Comparison of ENCODE assay signal across 18 cellular contexts in genomic region chr22:50670513-50670912, GRCh38. TPM values are rescaled to one million over a fixed set of nuclear protein-coding genes. Genes with fewer than 3 reads are reported as not detected.
DNase-seq lines count a peak whose midpoint lies in the region; ATAC-seq and TF ChIP-seq lines count a peak whose summit lies in the region.
"Had no signal": no experiment of that assay in that cellular context is flagged by ENCODE, and none has a peak within 500 bp of the region (broad histone marks: within the 10 kb centered on the region; RNA-seq: fewer than 3 reads in every experiment).

No MANE protein-coding gene starts in this region.

- H3K27ac Mint-ChIP-seq in endothelial cell (ENCODE audit: unreplicated experiment) = peak overlapping the region; percentile 95
- H3K27ac Mint-ChIP-seq in neural progenitor cell = peak overlapping the region; percentile 6

- H3K9ac ChIP-seq in neural progenitor cell (no peak overlapping the region), MM.1S (ENCODE audit: low read length) (no peak overlapping the region)

- H4K20me1 ChIP-seq in neural progenitor cell (ENCODE audit: low read depth) (peaks cover 5% of the 10 kb centered on the region), MM.1S (ENCODE audit: insufficient read depth, low read length) (no peaks in the 10 kb centered on the region)

- no peak for ATAC-seq in heart right ventricle
- ATAC-seq in GM18517 (IDR thresholded peaks at IDR 0.05; ENCODE audit: unreplicated experiment) = no peak
- ATAC-seq: T-cell had no signal

- TF ChIP-seq CTCF in heart right ventricle (IDR thresholded peaks at IDR 0.05) (no peak), endothelial cell (IDR thresholded peaks at IDR 0.05; ENCODE audit: unreplicated experiment) (no peak), neural progenitor cell (IDR thresholded peaks at IDR 0.05) (no peak), MM.1S (IDR thresholded peaks at IDR 0.05; ENCODE audit: low read length) (no peak)

- intact Hi-C loops in heart right ventricle (cut with DNase I) = loop anchor here in 2 of 10 donors (2.0 to 5.0 kb wide), 2 partner anchors 14 to 43 kb away; partner anchors contain the start of gene ARSA (in 2 of the 2)
- intact Hi-C loops in cardiac septum (cut with DNase I) = no loop called here

- peaks cover 20% of the 10 kb centered on the region for H3K27me3 Mint-ChIP-seq in endothelial cell (ENCODE audit: unreplicated experiment)
- peaks cover 20% of the 10 kb centered on the region for H3K27me3 Mint-ChIP-seq in neural progenitor cell (ENCODE audit: insufficient read depth, low read depth)

- H3K4me3 ChIP-seq in heart right ventricle (no peak overlapping the region), neural progenitor cell (no peak overlapping the region), MM.1S (ENCODE audit: low read length) (no peak overlapping the region)
- H3K4me3 ChIP-seq: colonic mucosa had no signal

- no peaks in the 10 kb centered on the region for H3K9me2 ChIP-seq in MM.1S (replicated peaks; ENCODE audit: insufficient read depth, low read length)

- H3K36me3 ChIP-seq in heart right ventricle = peaks cover 0 to 4% (median 0%) of the 10 kb centered on the region in 9 donors
- no peaks in the 10 kb centered on the region for H3K36me3 ChIP-seq in neural progenitor cell
- H3K36me3 ChIP-seq in MM.1S (replicated peaks; ENCODE audit: insufficient read depth, low read length) = no peaks in the 10 kb centered on the region
- H3K36me3 ChIP-seq: colonic mucosa had no signal

- H3K4me2 ChIP-seq in neural progenitor cell (no peak overlapping the region), MM.1S (ENCODE audit: low read depth, low read length) (no peak overlapping the region)

- H3K27ac ChIP-seq in heart right ventricle (peak overlapping the region; percentile 76 to 96 (median 92)), neural progenitor cell (no peak overlapping the region), MM.1S (ENCODE audit: low read length) (no peak overlapping the region)
- H3K27ac ChIP-seq: colonic mucosa, epithelial cell of prostate had no signal

- DNase-seq in heart right ventricle (no peak), cardiac septum (ENCODE audit: low spot score) (no peak), endothelial cell (ENCODE audit: low spot score) (no peak), neural progenitor cell (ENCODE audit: low spot score) (no peak), DMS53 treated with DMSO at 0.1 percent for 48 hours (lab: John Stamatoyannopoulos, UW; ENCODE audit: unreplicated experiment) (no peak), SIG-M5 treated with dmso at 0.1 percent for 504 hours (lab: John Stamatoyannopoulos, UW; ENCODE audit: unreplicated experiment) (no peak), MM.1S (no peak)
- DNase-seq: activated gamma-delta T cell; aorta; colonic mucosa; midbrain; NCI-H1092; NK-92 treated with Interleukin-12 subunit alpha and Interleukin-12 subunit beta, amount 100 ng/mL, for 24 hours; occipital lobe; RPMI8226; T-cell had no signal

- H2AFZ ChIP-seq in neural progenitor cell (replicated peaks) (no peak overlapping the region), MM.1S (ENCODE audit: low read length) (no peak overlapping the region)

- H3K36me3 Mint-ChIP-seq in endothelial cell (ENCODE audit: low read depth, unreplicated experiment) = peaks cover 10% of the 10 kb centered on the region
- peaks cover 4% of the 10 kb centered on the region for H3K36me3 Mint-ChIP-seq in neural progenitor cell
- H3K36me3 Mint-ChIP-seq: T-cell had no signal

- peak overlapping the region; percentile 80 for H3K4me3 Mint-ChIP-seq in endothelial cell (ENCODE audit: unreplicated experiment)
- H3K4me3 Mint-ChIP-seq in neural progenitor cell = peak overlapping the region; percentile 5

- WGBS in heart right ventricle, 2 donors = 48 to 58% methylated on average over 4 of the region's 4 CpGs

- H3K27me3 ChIP-seq in heart right ventricle = peaks cover 6 to 72% (median 31%) of the 10 kb centered on the region in 7 donors
- H3K27me3 ChIP-seq in neural progenitor cell = peaks cover 38% of the 10 kb centered on the region
- H3K27me3 ChIP-seq in MM.1S (replicated peaks; ENCODE audit: insufficient read depth, low read length) = peaks cover 57% of the 10 kb centered on the region

- peaks cover 0 to 34% (median 14%) of the 10 kb centered on the region in 9 donors for H3K4me1 ChIP-seq in heart right ventricle
- H3K4me1 ChIP-seq in neural progenitor cell = peaks cover 6% of the 10 kb centered on the region
- H3K4me1 ChIP-seq in MM.1S (ENCODE audit: low read length) = no peaks in the 10 kb centered on the region
- H3K4me1 ChIP-seq: colonic mucosa had no signal

- H3K9me3 ChIP-seq in heart right ventricle (no peaks in the 10 kb centered on the region), neural progenitor cell (ENCODE audit: low read depth) (no peaks in the 10 kb centered on the region), MM.1S (replicated peaks; ENCODE audit: insufficient read depth, low read length) (no peaks in the 10 kb centered on the region)
- H3K9me3 ChIP-seq: colonic mucosa had no signal

- H3K4me1 Mint-ChIP-seq in endothelial cell (ENCODE audit: unreplicated experiment) (peaks cover 37% of the 10 kb centered on the region), neural progenitor cell (peaks cover 27% of the 10 kb centered on the region)

- H3K79me2 ChIP-seq in neural progenitor cell (ENCODE audit: low read depth) (no peaks in the 10 kb centered on the region), MM.1S (ENCODE audit: low read length) (no peaks in the 10 kb centered on the region)

- H3K9me3 Mint-ChIP-seq in endothelial cell (ENCODE audit: unreplicated experiment) (no peaks in the 10 kb centered on the region), neural progenitor cell (no peaks in the 10 kb centered on the region)
- H3K9me3 Mint-ChIP-seq: T-cell had no signal

- H3F3A ChIP-seq in neural progenitor cell (ENCODE audit: low read depth) (peaks cover 16% of the 10 kb centered on the region), MM.1S (ENCODE audit: insufficient read depth, low read length) (no peaks in the 10 kb centered on the region)

RNA-seq across cellular contexts. Expression of gene SHANK3, which starts 2.1 kb away (rescaled TPM):
- total RNA-seq in heart right ventricle (10 to 100 TPM; 19.9 to 36.9 (median 24.7) TPM), cardiac septum (25.9 TPM), endothelial cell (ENCODE audit: unreplicated experiment) (223 TPM), neural progenitor cell (ENCODE audit: low replicate concordance) (0.65 and 3.6 TPM in 2 replicates)
- polyA plus RNA-seq in heart right ventricle = 10 to 100 TPM; 14.3 to 59.8 TPM

RNA-seq across cellular contexts. Expression of gene ARSA, which starts 42.6 kb away (rescaled TPM):
- 10 to 100 TPM; 19.6 to 33.3 (median 26.0) TPM for total RNA-seq in heart right ventricle
- 10 to 100 TPM; 17.5 to 62.3 TPM for polyA plus RNA-seq in heart right ventricle
- 33.7 TPM for total RNA-seq in cardiac septum
- 59.6 TPM for total RNA-seq in endothelial cell (ENCODE audit: unreplicated experiment)
- 4.2 and 18.4 TPM in 2 replicates for total RNA-seq in neural progenitor cell (ENCODE audit: low replicate concordance)

Comparison
In these comparisons a context has a peak if more than half of its experiments do, and no peak if none do; other contexts are left out.
1. H3K27ac ChIP-seq: peak in heart right ventricle (10 of 10); none in neural progenitor cell (single experiment) and MM.1S (single experiment).